In genomic region chr12:32507559-32508276, GRCh38 we compare ENCODE assay signal across 2 cellular contexts.
TF ChIP-seq lines count a peak whose summit lies in the region.

No MANE protein-coding gene starts in this region.

TF ChIP-seq in IMR-90, 13 proteins besides CTCF, POLR2A, EP300 and RAD21 (continued from another document):
- no peak for TF ChIP-seq RFX5 (IDR thresholded peaks at IDR 0.05; ENCODE audit: low read depth, low read length)
- no peak for TF ChIP-seq CHD1 (IDR thresholded peaks at IDR 0.05; ENCODE audit: low read depth, low read length)
- no peak for TF ChIP-seq SMC3 (IDR thresholded peaks at IDR 0.05; ENCODE audit: low read depth, low read length)
- TF ChIP-seq MAFK (IDR thresholded peaks at IDR 0.05; ENCODE audit: low read depth, low read length) = no peak
- TF ChIP-seq MAZ (IDR thresholded peaks at IDR 0.05; ENCODE audit: borderline replicate concordance, low read depth, low read length) = no peak
- no peak for TF ChIP-seq MXI1 (IDR thresholded peaks at IDR 0.05; ENCODE audit: borderline replicate concordance, low read depth, low read length)
- TF ChIP-seq BHLHE40 (IDR thresholded peaks at IDR 0.05; ENCODE audit: low read depth, low read length) = no peak
- no peak for TF ChIP-seq USF2 (IDR thresholded peaks at IDR 0.05; ENCODE audit: low read depth, low read length)
- no peak for TF ChIP-seq FOS (IDR thresholded peaks at IDR 0.05; ENCODE audit: low read depth, low read length)
TF ChIP-seq in IMR-90: peak in this region for 0.

TF ChIP-seq in neural cell, 6 proteins besides CTCF, POLR2A, EP300 and RAD21 (continued from another document):
- TF ChIP-seq TAF1 (IDR thresholded peaks at IDR 0.05; ENCODE audit: low read depth) (no peak), EZH2 (IDR thresholded peaks at IDR 0.05; ENCODE audit: borderline replicate concordance, insufficient read depth, low read length, poor library complexity, severe bottlenecking) (no peak)
